ENCODE assay signal across 1 cellular context in genomic region chr9:127780126-127780885, GRCh38.
TF ChIP-seq lines count a peak whose summit lies in the region.

No MANE protein-coding gene starts in this region.

TF ChIP-seq in WTC11, 78 proteins besides CTCF, POLR2A, EP300 and RAD21 (continued from another document):
- TF ChIP-seq MLX (CRISPR knock-in tag; IDR thresholded peaks at IDR 0.05) = no peak
- TF ChIP-seq ARID4B (CRISPR knock-in tag; IDR thresholded peaks at IDR 0.05; ENCODE audit: borderline replicate concordance) = no peak
- no peak for TF ChIP-seq EMX1 (CRISPR knock-in tag; IDR thresholded peaks at IDR 0.05)
- TF ChIP-seq GTF2I (CRISPR knock-in tag; conservative IDR thresholded peaks at IDR 0.05) = no peak
- TF ChIP-seq ZNF423 (CRISPR knock-in tag; IDR thresholded peaks at IDR 0.05) = peak; percentile 64
